9 cellular contexts compared by ENCODE assay signal in the genomic region with DNA sequence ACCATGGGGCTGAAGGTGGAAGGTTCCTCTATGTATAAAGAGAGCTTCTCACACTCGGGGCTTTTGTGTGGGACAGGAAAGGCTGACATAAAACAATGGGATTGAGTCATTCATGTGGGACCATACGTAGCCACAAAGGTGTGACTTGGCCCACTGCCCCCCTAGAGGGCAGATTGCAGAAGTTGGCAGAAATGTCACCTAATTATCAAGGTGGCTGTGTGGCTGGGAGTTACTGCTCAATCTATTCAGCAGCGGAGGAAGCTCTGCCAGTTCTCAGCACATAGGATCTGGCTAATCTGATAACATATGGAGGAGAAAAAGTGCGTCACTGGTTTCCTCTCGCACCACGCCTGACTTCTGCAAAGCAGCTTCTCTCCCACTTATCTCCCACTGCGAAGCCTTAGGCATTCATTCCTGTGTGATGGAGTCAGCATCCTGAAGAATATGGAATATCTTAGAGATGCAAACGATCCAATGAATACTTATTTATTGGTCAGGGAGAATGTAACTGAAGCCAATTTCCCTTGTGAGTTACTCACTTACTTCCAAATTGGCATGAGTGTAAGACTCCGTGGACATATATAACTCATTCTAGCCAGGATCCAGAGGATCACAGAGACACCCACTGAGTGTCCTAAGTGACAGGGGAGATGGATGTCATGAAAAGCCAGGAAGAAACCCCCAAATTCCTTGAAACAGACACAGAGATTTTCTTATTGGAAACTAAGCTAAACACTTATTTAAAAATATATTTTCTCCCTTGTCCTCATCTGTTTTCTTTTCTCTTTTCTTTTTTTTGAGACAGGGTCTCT.
DNase-seq lines count a peak whose midpoint lies in the region; TF ChIP-seq lines count a peak whose summit lies in the region.
"Had no signal": no experiment of that assay in that cellular context is flagged by ENCODE, and none has a peak within 500 bp of the region (broad histone marks: within the 10 kb centered on the region; RNA-seq: fewer than 3 reads in every experiment).

No MANE protein-coding gene starts in this region.

- H3K27me3 ChIP-seq in dorsolateral prefrontal cortex (no peaks in the 10 kb centered on the region), H9 (ENCODE audit: insufficient read depth, low read length) (no peaks in the 10 kb centered on the region)

- no peak overlapping the region for H4K5ac ChIP-seq in H9 (ENCODE audit: insufficient read length, low read depth, low read length)

- H3K18ac ChIP-seq in H9 (ENCODE audit: insufficient read length, low read depth, low read length) = no peak overlapping the region

- peaks cover 18% of the 10 kb centered on the region for H3K4me1 Mint-ChIP-seq in osteocyte (ENCODE audit: unreplicated experiment)
- H3K4me1 Mint-ChIP-seq in H9 = peaks cover 10 to 12% of the 10 kb centered on the region in 2 experiments; a peak in 3 of 4 replicates

- H3T11ph ChIP-seq in H9 (ENCODE audit: low read length) = no peak overlapping the region

- no peak overlapping the region for H3K4me3 ChIP-seq in OCI-LY7 (ENCODE audit: low read depth, low read length, poor library complexity, severe bottlenecking)
- no peak overlapping the region for H3K4me3 ChIP-seq in dorsolateral prefrontal cortex

- POLR2A ChIA-PET in OCI-LY7 (lab: Charles Lee) = no interaction called here

- intact Hi-C loops in OCI-LY7 (cut with micrococcal nuclease; ENCODE audit: unreplicated experiment) = no loop called here
- intact Hi-C loops in dorsolateral prefrontal cortex (cut with DNase I) = no loop called here

- H3K36me3 ChIP-seq in OCI-LY7 (ENCODE audit: insufficient read depth, low read length) = no peaks in the 10 kb centered on the region

- H2AFZ ChIP-seq in OCI-LY7 (ENCODE audit: low read length) (no peak overlapping the region), H9 (ENCODE audit: low read length) (no peak overlapping the region)

- no peaks in the 10 kb centered on the region for H3K79me2 ChIP-seq in OCI-LY7 (ENCODE audit: insufficient read depth, low read depth, low read length)
- no peaks in the 10 kb centered on the region for H3K79me2 ChIP-seq in H9 (ENCODE audit: insufficient read depth, low read length)

- H3K9ac ChIP-seq in H9 (ENCODE audit: extremely low read depth, insufficient read length, low read length) = no peak overlapping the region

- WGBS in H9 (ENCODE audit: extremely low coverage, insufficient read length, low lambda C conversion rate) = no CpG with 5 or more reads among the region's 9 CpGs

- peak; percentile 29; the same call in 1 of the 2 replicates for TF ChIP-seq CTCF in OCI-LY7 (conservative IDR thresholded peaks at IDR 0.05; ENCODE audit: low read length)
- no peak for TF ChIP-seq CTCF in dorsolateral prefrontal cortex (IDR thresholded peaks at IDR 0.05 in 54 of 56, conservative IDR thresholded peaks at IDR 0.05 in 2 of 56; ENCODE audit: low read depth in 1 of 56, partially characterized antibody in 56 of 56)
- no peak for TF ChIP-seq CTCF in osteocyte (IDR thresholded peaks at IDR 0.05)
- TF ChIP-seq CTCF in H9 (conservative IDR thresholded peaks at IDR 0.05) = no peak

- H2BK5ac ChIP-seq in H9 (ENCODE audit: insufficient read length, low read length) = no peak overlapping the region

- H4K20me1 ChIP-seq in OCI-LY7 (ENCODE audit: insufficient read depth, low read length) (no peaks in the 10 kb centered on the region), H9 (ENCODE audit: control insufficient read depth, insufficient read depth, insufficient read length) (no peaks in the 10 kb centered on the region)

- no peak overlapping the region for H4K8ac ChIP-seq in H9 (replicated peaks; ENCODE audit: insufficient read length, low read depth, low read length)

- H4K91ac ChIP-seq in H9 (ENCODE audit: insufficient read length, low read depth, low read length) = no peak overlapping the region

- no peak overlapping the region for H3K23ac ChIP-seq in H9 (ENCODE audit: insufficient read length, low read depth, low read length)

- no peaks in the 10 kb centered on the region for H3K9me3 ChIP-seq in OCI-LY7 (ENCODE audit: low read length)
- H3K9me3 ChIP-seq in H9 (ENCODE audit: control insufficient read depth, low read depth, low read length) = no peaks in the 10 kb centered on the region

- no peaks in the 10 kb centered on the region for H3K9me2 ChIP-seq in OCI-LY7 (ENCODE audit: insufficient read depth, low read length)

- DNase-seq in H4 (ENCODE audit: low spot score) (peak; percentile 54), OCI-LY7 (ENCODE audit: low spot score) (peak; percentile 16), dorsolateral prefrontal cortex (peak in 4 of 10 donors; percentile 53 to 83 (median 62)), osteocyte (ENCODE audit: extremely low spot score, unreplicated experiment) (no peak), NCI-H128 (lab: John Stamatoyannopoulos, UW; ENCODE audit: unreplicated experiment) (no peak), H9 (no peak), NOMO-1 treated with dmso at 0.1 percent for 144 hours (lab: John Stamatoyannopoulos, UW; ENCODE audit: unreplicated experiment) (no peak)
- DNase-seq: left colon; stimulated activated CD4-positive, alpha-beta T cell treated with anti-CD3 and anti-CD28 coated beads, Interleukin-2, amount 100 ng/mL, for 24 hours had no signal

- H2BK20ac ChIP-seq in H9 (ENCODE audit: low read depth, low read length, poor library complexity, severe bottlenecking) = no peak overlapping the region

- no peak overlapping the region for H3K4ac ChIP-seq in H9 (ENCODE audit: low read depth, low read length)

- no peak overlapping the region for H3K27ac ChIP-seq in OCI-LY7 (ENCODE audit: low read depth, low read length, poor library complexity, severe bottlenecking)
- H3K27ac ChIP-seq in dorsolateral prefrontal cortex = peak overlapping the region in 34 of 59 donors; percentile 0 to 82 (median 49)
- H3K27ac ChIP-seq in H9 (ENCODE audit: insufficient read length, low read depth, low read length) = no peak overlapping the region

- H3K14ac ChIP-seq in H9 (ENCODE audit: insufficient read depth, low read length) = no peak overlapping the region

- no peak overlapping the region for H2BK12ac ChIP-seq in H9 (ENCODE audit: insufficient read length, low read depth, low read length)

- H3K4me3 Mint-ChIP-seq in osteocyte (ENCODE audit: unreplicated experiment) (no peak overlapping the region), H9 (no peak overlapping the region)

- H3K4me1 ChIP-seq in OCI-LY7 (ENCODE audit: insufficient read depth, low read length, poor library complexity, severe bottlenecking) (peaks cover 5% of the 10 kb centered on the region), H9 (ENCODE audit: insufficient read depth, low read length) (no peaks in the 10 kb centered on the region)

- no TSS peak for BruUV-seq in OCI-LY7 (replicated peaks; lab: Mats Ljungman, UMichigan)

- H3K79me1 ChIP-seq in H9 (ENCODE audit: insufficient read depth, low read depth, low read length, poor library complexity, severe bottlenecking) = no peaks in the 10 kb centered on the region

- H2BK120ac ChIP-seq in H9 (ENCODE audit: low read depth, low read length, poor library complexity, severe bottlenecking) = no peak overlapping the region

- H3K23me2 ChIP-seq in H9 (ENCODE audit: insufficient read length, low read depth, low read length, poor library complexity, severe bottlenecking) = no peaks in the 10 kb centered on the region

- H3K27me3 Mint-ChIP-seq in osteocyte (ENCODE audit: unreplicated experiment) (no peaks in the 10 kb centered on the region), H9 (ENCODE audit: low read depth) (peaks cover 3% of the 10 kb centered on the region; the same call in 1 of the 2 replicates)

- H2AK5ac ChIP-seq in H9 (ENCODE audit: insufficient read length, low read length) = no peak overlapping the region

- no peaks in the 10 kb centered on the region for H3K36me3 Mint-ChIP-seq in osteocyte (ENCODE audit: unreplicated experiment)
- no peaks in the 10 kb centered on the region; a peak in 1 of 7 replicates for H3K36me3 Mint-ChIP-seq in H9 (ENCODE audit: insufficient read depth in 1 of 3, low read depth in 3 of 3)

- no peak overlapping the region; the same call in 1 of the 2 replicates for H2BK15ac ChIP-seq in H9 (ENCODE audit: low read depth, low read length)

- H3K9me3 Mint-ChIP-seq in osteocyte (ENCODE audit: unreplicated experiment) = no peaks in the 10 kb centered on the region
- no peaks in the 10 kb centered on the region for H3K9me3 Mint-ChIP-seq in H9

- H3K4me2 ChIP-seq in OCI-LY7 (ENCODE audit: low read length) = no peak overlapping the region
- H3K4me2 ChIP-seq in H9 (ENCODE audit: insufficient read depth, insufficient read length, low read length) = no peak overlapping the region

- H3K56ac ChIP-seq in H9 (ENCODE audit: insufficient read length, low read depth, low read length) = no peak overlapping the region

- CTCF ChIA-PET in OCI-LY7 (lab: Charles Lee; ENCODE audit: unreplicated experiment) = no interaction called here

- peak overlapping the region; percentile 68 for H3K27ac Mint-ChIP-seq in osteocyte (ENCODE audit: unreplicated experiment)
- H3K27ac Mint-ChIP-seq in H9 = peak overlapping the region in 1 of 3 experiments; percentile 19; a peak in 1 of 7 replicates

Comparison
In these comparisons a context has a peak if more than half of its experiments do, and no peak if none do; other contexts are left out.
1. DNase-seq: peak in H4 (single experiment) and OCI-LY7 (single experiment); none in osteocyte (single experiment), NCI-H128 (single experiment), H9 (single experiment) and NOMO-1 treated with dmso at 0.1 percent for 144 hours (single experiment).
2. H3K27ac ChIP-seq: peak in dorsolateral prefrontal cortex (34 of 59); none in OCI-LY7 (single experiment) and H9 (single experiment).